10 cellular contexts compared by ENCODE assay signal in the genomic region with DNA sequence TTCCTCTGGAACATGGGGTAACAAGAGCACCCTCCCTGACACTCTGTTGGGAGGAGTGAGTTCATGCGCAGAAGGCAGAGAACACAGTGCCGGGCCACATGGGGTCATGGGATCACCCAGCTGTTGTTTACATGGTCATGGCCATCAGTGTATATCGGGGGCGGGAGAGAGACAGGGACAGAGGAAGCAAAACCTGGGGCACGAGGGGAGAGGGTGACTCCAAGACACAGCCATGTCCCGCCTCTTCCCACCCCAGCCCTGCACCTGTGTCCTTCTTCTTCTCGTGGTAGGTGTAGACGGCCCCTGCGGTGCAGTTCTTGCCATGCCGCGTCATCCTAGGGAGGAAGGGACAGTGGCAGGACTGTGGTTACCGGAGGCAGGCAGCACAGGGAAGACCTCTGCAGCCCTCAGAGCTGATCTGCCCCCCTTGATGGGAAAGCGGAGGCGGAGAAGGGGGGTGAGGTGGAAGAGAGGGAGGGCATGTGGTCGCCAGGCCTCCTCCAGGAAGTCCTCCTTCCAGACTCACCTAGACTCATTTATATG. TPM values are rescaled to one million over a fixed set of nuclear protein-coding genes. Genes with fewer than 3 reads are reported as not detected.
DNase-seq lines count a peak whose midpoint lies in the region; ATAC-seq and TF ChIP-seq lines count a peak whose summit lies in the region.
"Had no signal": no experiment of that assay in that cellular context is flagged by ENCODE, and none has a peak within 500 bp of the region (broad histone marks: within the 10 kb centered on the region; RNA-seq: fewer than 3 reads in every experiment).

No MANE protein-coding gene starts in this region.

- ATAC-seq in natural killer cell treated with Interleukin-12 subunit alpha and Interleukin-12 subunit beta and Interleukin-15 and Interleukin-18, amount 100 ng/mL, for 72 hours, result peak; percentile 44 to 46
- ATAC-seq in aorta (ENCODE audit: low FRiP score) (peak; percentile 45), GM21737 (IDR thresholded peaks at IDR 0.05; ENCODE audit: unreplicated experiment) (no peak)

- peak overlapping the region; percentile 74 to 83 for H3K27ac Mint-ChIP-seq in natural killer cell treated with Interleukin-12 subunit alpha and Interleukin-12 subunit beta and Interleukin-15 and Interleukin-18, amount 100 ng/mL, for 72 hours

- H3K4me3 ChIP-seq in colonic mucosa (no peak overlapping the region), aorta (ENCODE audit: low read length in 2 of 2) (no peak overlapping the region)
- H3K4me3 ChIP-seq: cardiac muscle cell had no signal

- no peak for TF ChIP-seq CTCF in colonic mucosa (IDR thresholded peaks at IDR 0.05)

- no peaks in the 10 kb centered on the region for H3K9me3 Mint-ChIP-seq in natural killer cell treated with Interleukin-12 subunit alpha and Interleukin-12 subunit beta and Interleukin-15 and Interleukin-18, amount 100 ng/mL, for 72 hours

- intact Hi-C loops in colonic mucosa (cut with DNase I), result no loop called here
- intact Hi-C loops in aorta (cut with DNase I), result loop anchor here in 1 of 2 donors (5.0 kb wide), 1 partner anchor 163 kb away; no protein-coding TSS in a partner anchor

- H3K9ac ChIP-seq in colonic mucosa (ENCODE audit: low read depth in 2 of 2, low read length in 2 of 2), result peak overlapping the region; percentile 64 to 67

- 78 to 80% methylated on average over 14 to 15 of the region's 15 CpGs for WGBS in aorta, 2 donors

- H3K27ac ChIP-seq in colonic mucosa, result peak overlapping the region; percentile 93
- H3K27ac ChIP-seq in aorta (ENCODE audit: low read depth in 1 of 2, low read length in 2 of 2), result no peak overlapping the region
- H3K27ac ChIP-seq: cardiac muscle cell had no signal

- H3K36me3 ChIP-seq in colonic mucosa (no peaks in the 10 kb centered on the region), aorta (ENCODE audit: control insufficient read depth in 1 of 2, insufficient read depth in 2 of 2, low read length in 1 of 2) (peaks cover 0 to 6% of the 10 kb centered on the region in 2 donors)

- H3K9me3 ChIP-seq in colonic mucosa, result no peaks in the 10 kb centered on the region
- no peaks in the 10 kb centered on the region for H3K9me3 ChIP-seq in aorta (ENCODE audit: control insufficient read depth, low read length)

- H3K4me3 Mint-ChIP-seq in natural killer cell treated with Interleukin-12 subunit alpha and Interleukin-12 subunit beta and Interleukin-15 and Interleukin-18, amount 100 ng/mL, for 72 hours, result peak overlapping the region; percentile 55

- no peaks in the 10 kb centered on the region for H3K27me3 ChIP-seq in colonic mucosa
- no peaks in the 10 kb centered on the region for H3K27me3 ChIP-seq in aorta (ENCODE audit: control insufficient read depth in 1 of 2, insufficient read depth in 2 of 2, low read length in 1 of 2)
- H3K27me3 ChIP-seq: cardiac muscle cell had no signal

- no peaks in the 10 kb centered on the region for H3K27me3 Mint-ChIP-seq in natural killer cell treated with Interleukin-12 subunit alpha and Interleukin-12 subunit beta and Interleukin-15 and Interleukin-18, amount 100 ng/mL, for 72 hours

- H3K4me1 ChIP-seq in colonic mucosa, result peaks cover 28% of the 10 kb centered on the region
- H3K4me1 ChIP-seq in aorta (ENCODE audit: control insufficient read depth in 1 of 2, insufficient read depth in 2 of 2, low read length in 2 of 2), result no peaks in the 10 kb centered on the region

- H3K4me1 Mint-ChIP-seq in natural killer cell treated with Interleukin-12 subunit alpha and Interleukin-12 subunit beta and Interleukin-15 and Interleukin-18, amount 100 ng/mL, for 72 hours (ENCODE audit: low read depth in 2 of 2), result peaks cover 22 to 37% of the 10 kb centered on the region in 2 donors

- H3K36me3 Mint-ChIP-seq in natural killer cell treated with Interleukin-12 subunit alpha and Interleukin-12 subunit beta and Interleukin-15 and Interleukin-18, amount 100 ng/mL, for 72 hours, result peaks cover 4% of the 10 kb centered on the region

- peak; percentile 49 for DNase-seq in stimulated activated CD4-positive, alpha-beta T cell treated with anti-CD3 and anti-CD28 coated beads, Interleukin-15, amount 100 ng/mL, for 24 hours
- DNase-seq in stimulated activated CD4-positive, alpha-beta T cell treated with anti-CD3 and anti-CD28 coated beads, Interleukin-2, amount 100 ng/mL, for 48 hours, result no peak
- no peak for DNase-seq in colonic mucosa
- no peak for DNase-seq in natural killer cell treated with Interleukin-12 subunit alpha and Interleukin-12 subunit beta and Interleukin-15 and Interleukin-18, amount 100 ng/mL, for 72 hours (ENCODE audit: low spot score)
- peak in 1 of 2 donors; percentile 71 for DNase-seq in aorta
- no peak for DNase-seq in A172 (ENCODE audit: low spot score)
- DNase-seq in NCI-H2029 (lab: John Stamatoyannopoulos, UW), result no peak
- DNase-seq: NCI-H1436 had no signal

RNA-seq across cellular contexts. Expression of a gene that starts 19.9 kb away (rescaled TPM):
- total RNA-seq in colonic mucosa (10 to 100 TPM; 63.2 to 91.2 TPM), aorta (10 to 100 TPM; 38.8 to 40.5 TPM)
- total RNA-seq in natural killer cell treated with Interleukin-12 subunit alpha and Interleukin-12 subunit beta and Interleukin-15 and Interleukin-18, amount 100 ng/mL, for 72 hours, result 10 to 100 TPM; 70.6 to 75.2 TPM
- polyA plus RNA-seq in aorta, result 100 to 1,000 TPM in 1 of 2 donors, 10 to 100 TPM in 1; 52.5 to 135 TPM
- 131 and 142 TPM in 2 replicates for total RNA-seq in A172 (2014; rRNA removed; shearing (Covaris generic))

RNA-seq across cellular contexts. Expression of a gene that starts 20.7 kb away (rescaled TPM):
- total RNA-seq in colonic mucosa (10 to 100 TPM; 16.2 to 20.2 TPM), aorta (1 to 10 TPM in 1 of 2 donors, under 1 TPM in 1; 0.49 to 1.2 TPM)
- total RNA-seq in natural killer cell treated with Interleukin-12 subunit alpha and Interleukin-12 subunit beta and Interleukin-15 and Interleukin-18, amount 100 ng/mL, for 72 hours, result 1 to 10 TPM in 1 of 2 donors, under 1 TPM in 1; 0.81 to 1.5 TPM
- 1 to 10 TPM in 1 of 2 donors, not detected in 1; 4.1 TPM for polyA plus RNA-seq in aorta
- 0.43 and 0.79 TPM in 2 replicates for total RNA-seq in A172 (2014; rRNA removed; shearing (Covaris generic))

RNA-seq across cellular contexts. Expression of a gene that starts 30.6 kb away (rescaled TPM):
- total RNA-seq in colonic mucosa (10 to 100 TPM; 17.5 to 33.1 TPM), aorta (10 to 100 TPM; 20.2 to 31.3 TPM)
- 10 to 100 TPM; 29.7 to 45.7 TPM for total RNA-seq in natural killer cell treated with Interleukin-12 subunit alpha and Interleukin-12 subunit beta and Interleukin-15 and Interleukin-18, amount 100 ng/mL, for 72 hours
- 10 to 100 TPM in 1 of 2 donors, 1 to 10 TPM in 1; 2.6 to 10.1 TPM for polyA plus RNA-seq in aorta
- total RNA-seq in A172 (2014; rRNA removed; shearing (Covaris generic)), result 2.3 and 4.7 TPM in 2 replicates

RNA-seq across cellular contexts. Expression of a gene that starts 32.6 kb away (rescaled TPM):
- 10 to 100 TPM; 16.9 to 55.1 TPM for total RNA-seq in colonic mucosa
- 1 to 10 TPM; 1.6 to 2.0 TPM for total RNA-seq in natural killer cell treated with Interleukin-12 subunit alpha and Interleukin-12 subunit beta and Interleukin-15 and Interleukin-18, amount 100 ng/mL, for 72 hours
- 10 to 100 TPM; 82.6 to 90.2 TPM for total RNA-seq in aorta
- polyA plus RNA-seq in aorta, result 100 to 1,000 TPM in 1 of 2 donors, 10 to 100 TPM in 1; 50.5 to 165 TPM
- 0.46 TPM in 1 of 2 replicates, not detected in the other for total RNA-seq in A172 (2014; rRNA removed; shearing (Covaris generic))

RNA-seq across cellular contexts. Expression of a gene that starts 48.0 kb away (rescaled TPM):
- total RNA-seq in colonic mucosa (100 to 1,000 TPM; 285 to 621 TPM), aorta (100 to 1,000 TPM; 204 to 287 TPM)
- total RNA-seq in natural killer cell treated with Interleukin-12 subunit alpha and Interleukin-12 subunit beta and Interleukin-15 and Interleukin-18, amount 100 ng/mL, for 72 hours, result 1 to 10 TPM; 1.6 to 3.0 TPM
- 100 to 1,000 TPM; 146 to 162 TPM for polyA plus RNA-seq in aorta
- 0.17 and 0.77 TPM in 2 replicates for total RNA-seq in A172 (2014; rRNA removed; shearing (Covaris generic))
